Comparison of ENCODE assay signal across 31 cellular contexts in the genomic region with DNA sequence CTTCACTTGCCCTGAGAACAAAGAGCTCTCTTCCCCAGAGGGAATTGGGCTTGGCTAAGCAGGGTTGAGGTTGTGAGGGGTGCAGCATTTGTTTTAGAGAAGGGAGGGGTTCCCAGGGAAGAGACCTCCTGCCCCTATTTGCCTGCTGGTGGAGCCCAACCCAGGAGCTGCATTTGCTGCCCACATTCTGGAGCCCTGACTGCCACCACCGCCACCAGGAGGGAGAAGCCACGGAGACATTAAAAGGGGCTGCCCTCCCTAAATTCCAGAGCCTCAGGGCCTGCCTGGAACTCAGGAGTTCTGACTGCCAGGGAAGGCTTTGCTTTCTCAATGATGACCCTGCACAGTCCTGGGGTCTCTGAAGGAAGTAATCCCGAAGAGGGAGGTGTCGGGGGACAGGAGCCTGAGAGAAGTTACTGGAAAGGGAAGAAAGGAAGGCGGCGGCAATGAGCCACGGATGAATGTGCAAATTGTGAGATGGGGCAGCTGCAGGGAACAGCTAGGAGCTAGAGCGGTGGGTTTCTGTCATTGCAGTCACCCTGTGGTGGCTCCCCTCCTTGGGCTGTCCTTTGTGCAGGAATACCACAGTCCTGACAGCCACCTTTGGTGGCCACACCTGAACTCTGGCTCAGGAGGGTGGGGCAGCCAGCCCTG. TPM values are rescaled to one million over a fixed set of nuclear protein-coding genes. Genes with fewer than 3 reads are reported as not detected.
DNase-seq lines count a peak whose midpoint lies in the region; TF ChIP-seq lines count a peak whose summit lies in the region.
"Had no signal": no experiment of that assay in that cellular context is flagged by ENCODE, and none has a peak within 500 bp of the region (broad histone marks: within the 10 kb centered on the region; RNA-seq: fewer than 3 reads in every experiment).

No MANE protein-coding gene starts in this region.

- no peaks in the 10 kb centered on the region for H3K36me3 ChIP-seq in endodermal cell (ENCODE audit: control insufficient read depth, insufficient read depth, low read length)
- no peaks in the 10 kb centered on the region for H3K36me3 ChIP-seq in mesenchymal stem cell (ENCODE audit: control insufficient read depth in 1 of 2, insufficient read depth in 2 of 2, low read depth in 1 of 2, low read length in 2 of 2)
- H3K36me3 ChIP-seq: esophagus squamous epithelium, heart right ventricle had no signal

- TF ChIP-seq CTCF in GM20000 (IDR thresholded peaks at IDR 0.05; ENCODE audit: extremely low read depth, missing control alignments): no peak
- TF ChIP-seq CTCF in endodermal cell (conservative IDR thresholded peaks at IDR 0.05): no peak
- TF ChIP-seq CTCF in Calu3 (IDR thresholded peaks at IDR 0.05; ENCODE audit: unreplicated experiment): no peak

- DNase-seq in GM20000 (ENCODE audit: low spot score): peak; percentile 2
- peak; percentile 4 for DNase-seq in HEK293T (ENCODE audit: extremely low spot score)
- DNase-seq in endodermal cell: peak; percentile 42
- DNase-seq in posterior vena cava (ENCODE audit: low spot score): peak; percentile 53
- no peak for DNase-seq in NCI-H526 treated with DMSO at 0.1 percent for 48 hours (lab: John Stamatoyannopoulos, UW)
- no peak for DNase-seq in glomerular visceral epithelial cell (ENCODE audit: extremely low spot score)
- DNase-seq in Calu3: no peak
- DNase-seq in mesenchymal stem cell: no peak
- DNase-seq: activated CD4-positive, alpha-beta T cell treated with anti-CD3 and anti-CD28 coated beads, Interleukin-2, amount 50 U/mL, for 48 hours; activated gamma-delta T cell treated with Interleukin-2 at 50 U/mL for 16 hours; activated T-cell treated with anti-CD3 and anti-CD28 coated beads, Interleukin-2, amount 50 U/mL, for 48 hours; dermis blood vessel endothelial cell; esophagus squamous epithelium; foreskin keratinocyte; heart right ventricle; kidney glomerular epithelial cell; MM.1S; NCI-H1417; NCI-H2029; SIG-M5; stimulated activated naive B cell treated with anti-CD40 and anti-IgM and Interleukin-4, amounts not matched to agents 10 μg/mL and 1 μg/mL and 100 μg/mL, for 72 hours; SW 1271 had no signal

- H3K9me3 ChIP-seq in endodermal cell (ENCODE audit: control insufficient read depth, low read length): no peaks in the 10 kb centered on the region
- no peaks in the 10 kb centered on the region for H3K9me3 ChIP-seq in mesenchymal stem cell (ENCODE audit: control insufficient read depth, low read length)
- H3K9me3 ChIP-seq: Caco-2, esophagus squamous epithelium, heart right ventricle, mucosa of descending colon had no signal

- H3K27me3 ChIP-seq in endodermal cell (ENCODE audit: control insufficient read depth, insufficient read depth, low read length, poor library complexity, severe bottlenecking) (no peaks in the 10 kb centered on the region), mesenchymal stem cell (ENCODE audit: control insufficient read depth in 1 of 2, insufficient read depth in 1 of 2, low read length in 2 of 2) (peaks cover 86 to 92% of the 10 kb centered on the region in 2 experiments)
- H3K27me3 ChIP-seq: heart right ventricle had no signal

- H2BK120ac ChIP-seq in mesenchymal stem cell (ENCODE audit: low read depth, low read length): no peak overlapping the region

- no peak overlapping the region for H4K91ac ChIP-seq in mesenchymal stem cell (ENCODE audit: low read length)

- no peak overlapping the region for H3K18ac ChIP-seq in mesenchymal stem cell (ENCODE audit: low read depth in 1 of 2, low read length in 2 of 2)

- H3K4me1 Mint-ChIP-seq in endodermal cell (peaks cover 22% of the 10 kb centered on the region), Calu3 (ENCODE audit: low read depth, unreplicated experiment) (no peaks in the 10 kb centered on the region)

- no peak overlapping the region for H3K14ac ChIP-seq in mesenchymal stem cell (ENCODE audit: low read length in 2 of 2)

- H3K27ac ChIP-seq in endodermal cell (ENCODE audit: low read depth, low read length) (no peak overlapping the region), mesenchymal stem cell (ENCODE audit: low read length, poor library complexity, severe bottlenecking) (no peak overlapping the region)
- H3K27ac ChIP-seq: esophagus squamous epithelium, foreskin keratinocyte, heart right ventricle, HL-60, KMS-11 had no signal

- H2BK15ac ChIP-seq in mesenchymal stem cell (ENCODE audit: low read depth, poor library complexity, severe bottlenecking): no peak overlapping the region

- H3K4ac ChIP-seq in mesenchymal stem cell (ENCODE audit: low read depth in 1 of 2, low read length in 2 of 2): no peak overlapping the region

- no peak overlapping the region for H2AFZ ChIP-seq in mesenchymal stem cell (ENCODE audit: low read depth, low read length)

- CTCF ChIA-PET in HEK293T (lab: Yijun Ruan, JAX) (interaction anchor here (0.6 to 1.2 kb wide), 2 partner anchors 10 to 84 kb away, joined by 3 to 4 read pairs; no protein-coding TSS in a partner anchor), Calu3 (lab: Charles Lee) (no interaction called here)

- H3K4me3 ChIP-seq in endodermal cell (ENCODE audit: low read length) (no peak overlapping the region), mesenchymal stem cell (ENCODE audit: insufficient read depth in 1 of 2, low read depth in 1 of 2, low read length in 2 of 2) (no peak overlapping the region)
- H3K4me3 ChIP-seq: esophagus squamous epithelium, heart right ventricle, lung, mucosa of descending colon had no signal

- intact Hi-C loops in posterior vena cava (cut with DNase I): no loop called here
- intact Hi-C loops in Calu3 (cut with micrococcal nuclease; ENCODE audit: unreplicated experiment): no loop called here

- POLR2A ChIA-PET in HEK293T (lab: Yijun Ruan, JAX): no interaction called here

- H3K79me1 ChIP-seq in mesenchymal stem cell (replicated peaks; ENCODE audit: low read length, poor library complexity, severe bottlenecking): no peaks in the 10 kb centered on the region

- no peak overlapping the region for H3K4me2 ChIP-seq in mesenchymal stem cell (ENCODE audit: low read length, poor library complexity, severe bottlenecking)

- H3K9ac ChIP-seq in endodermal cell (ENCODE audit: extremely low read depth, low read length, poor library complexity, severe bottlenecking) (no peak overlapping the region), mesenchymal stem cell (ENCODE audit: low read length) (no peak overlapping the region)
- H3K9ac ChIP-seq: KMS-11 had no signal

- H3K9me3 Mint-ChIP-seq in endodermal cell (no peaks in the 10 kb centered on the region), Calu3 (ENCODE audit: low read depth, unreplicated experiment) (no peaks in the 10 kb centered on the region)
- H3K9me3 Mint-ChIP-seq: CD14-positive monocyte; central memory CD8-positive, alpha-beta T cell; nephron; stimulated activated naive B cell treated with anti-CD40 and anti-IgM and Interleukin-4, amounts not matched to agents 10 μg/mL and 1 μg/mL and 100 μg/mL, for 72 hours had no signal

- no peak overlapping the region for H3K23ac ChIP-seq in mesenchymal stem cell (ENCODE audit: low read length in 2 of 2)

- no peak overlapping the region for H2BK12ac ChIP-seq in mesenchymal stem cell (ENCODE audit: low read length in 2 of 2)

- no TSS peak for BruUV-seq in Calu3 (replicated peaks; lab: Mats Ljungman, UMichigan)

- no peak overlapping the region for H3K27ac Mint-ChIP-seq in endodermal cell
- no peak overlapping the region for H3K27ac Mint-ChIP-seq in Calu3 (ENCODE audit: unreplicated experiment)
- H3K27ac Mint-ChIP-seq: CD14-positive monocyte; nephron; stimulated activated naive B cell treated with anti-CD40 and anti-IgM and Interleukin-4, amounts not matched to agents 10 μg/mL and 1 μg/mL and 100 μg/mL, for 72 hours had no signal

- no peak overlapping the region for H2AK5ac ChIP-seq in mesenchymal stem cell (ENCODE audit: low read length, severe bottlenecking)

- peaks cover 6% of the 10 kb centered on the region for H3K4me1 ChIP-seq in endodermal cell (ENCODE audit: control insufficient read depth, insufficient read depth, low read length)
- peaks cover 7% of the 10 kb centered on the region for H3K4me1 ChIP-seq in mesenchymal stem cell (ENCODE audit: control insufficient read depth, insufficient read depth, low read depth, low read length)
- H3K4me1 ChIP-seq: foreskin keratinocyte had no signal

- no peak overlapping the region for H2BK5ac ChIP-seq in mesenchymal stem cell (ENCODE audit: low read depth, low read length, poor library complexity, severe bottlenecking)

- no peak overlapping the region for H4K8ac ChIP-seq in mesenchymal stem cell (ENCODE audit: low read length)

- 84 to 95% methylated on average over 8 of the region's 8 CpGs for WGBS in endodermal cell (ENCODE audit: insufficient coverage in 1 of 2, insufficient read length in 1 of 2), 2 experiments
- 87% methylated on average over 8 of the region's 8 CpGs for WGBS in mesenchymal stem cell

- no peak overlapping the region for H3K4me3 Mint-ChIP-seq in endodermal cell
- H3K4me3 Mint-ChIP-seq in Calu3 (ENCODE audit: low read depth, unreplicated experiment): no peak overlapping the region
- H3K4me3 Mint-ChIP-seq: CD14-positive monocyte; central memory CD8-positive, alpha-beta T cell; nephron; stimulated activated naive B cell treated with anti-CD40 and anti-IgM and Interleukin-4, amounts not matched to agents 10 μg/mL and 1 μg/mL and 100 μg/mL, for 72 hours had no signal

- H3K27me3 Mint-ChIP-seq in endodermal cell (ENCODE audit: insufficient read depth) (peaks cover 7% of the 10 kb centered on the region), Calu3 (ENCODE audit: unreplicated experiment) (peaks cover 46% of the 10 kb centered on the region)

- H3K36me3 Mint-ChIP-seq in endodermal cell (ENCODE audit: low read depth) (no peaks in the 10 kb centered on the region), Calu3 (ENCODE audit: insufficient read depth, unreplicated experiment) (no peaks in the 10 kb centered on the region)
- H3K36me3 Mint-ChIP-seq: CD14-positive monocyte; stimulated activated naive B cell treated with anti-CD40 and anti-IgM and Interleukin-4, amounts not matched to agents 10 μg/mL and 1 μg/mL and 100 μg/mL, for 72 hours had no signal

TF ChIP-seq in HEK293T, 16 proteins besides CTCF, POLR2A, EP300 and RAD21:
- TF ChIP-seq BHLHE40 (IDR thresholded peaks at IDR 0.05; ENCODE audit: borderline replicate concordance): no peak
- TF ChIP-seq, protein P1, sequence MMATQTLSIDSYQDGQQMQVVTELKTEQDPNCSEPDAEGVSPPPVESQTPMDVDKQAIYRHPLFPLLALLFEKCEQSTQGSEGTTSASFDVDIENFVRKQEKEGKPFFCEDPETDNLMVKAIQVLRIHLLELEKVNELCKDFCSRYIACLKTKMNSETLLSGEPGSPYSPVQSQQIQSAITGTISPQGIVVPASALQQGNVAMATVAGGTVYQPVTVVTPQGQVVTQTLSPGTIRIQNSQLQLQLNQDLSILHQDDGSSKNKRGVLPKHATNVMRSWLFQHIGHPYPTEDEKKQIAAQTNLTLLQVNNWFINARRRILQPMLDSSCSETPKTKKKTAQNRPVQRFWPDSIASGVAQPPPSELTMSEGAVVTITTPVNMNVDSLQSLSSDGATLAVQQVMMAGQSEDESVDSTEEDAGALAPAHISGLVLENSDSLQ (IDR thresholded peaks at IDR 0.05): no peak

RNA-seq across cellular contexts. Expression of a gene that starts 51.3 kb away (rescaled TPM):
- total RNA-seq in endodermal cell (under 1 TPM; 0.37 to 0.38 TPM), posterior vena cava (under 1 TPM; 0.37 to 0.48 TPM), Calu3 (2022) (0.22 TPM in 1 of 2 replicates, not detected in the other)
- polyA plus RNA-seq in endodermal cell (2013, experiment 1 of 2): 1.6 TPM
- 1.2 TPM for polyA plus RNA-seq in endodermal cell (2013, experiment 2 of 2)
- 0.01 TPM for polyA plus RNA-seq in mesenchymal stem cell (2013, experiment 1 of 2)
- 0.04 TPM for polyA plus RNA-seq in mesenchymal stem cell (2013, experiment 2 of 2)
- total RNA-seq: dermis blood vessel endothelial cell, osteoblast had no signal

Comparison
In these comparisons a context has a peak if more than half of its experiments do, and no peak if none do; other contexts are left out.
1. DNase-seq: peak in GM20000 (single experiment), HEK293T (single experiment), endodermal cell (single experiment) and posterior vena cava (single experiment); none in NCI-H526 treated with DMSO at 0.1 percent for 48 hours (single experiment), glomerular visceral epithelial cell (single experiment), Calu3 (single experiment) and mesenchymal stem cell (single experiment).